Comparison of ENCODE assay signal across 2 cellular contexts in the genomic region with DNA sequence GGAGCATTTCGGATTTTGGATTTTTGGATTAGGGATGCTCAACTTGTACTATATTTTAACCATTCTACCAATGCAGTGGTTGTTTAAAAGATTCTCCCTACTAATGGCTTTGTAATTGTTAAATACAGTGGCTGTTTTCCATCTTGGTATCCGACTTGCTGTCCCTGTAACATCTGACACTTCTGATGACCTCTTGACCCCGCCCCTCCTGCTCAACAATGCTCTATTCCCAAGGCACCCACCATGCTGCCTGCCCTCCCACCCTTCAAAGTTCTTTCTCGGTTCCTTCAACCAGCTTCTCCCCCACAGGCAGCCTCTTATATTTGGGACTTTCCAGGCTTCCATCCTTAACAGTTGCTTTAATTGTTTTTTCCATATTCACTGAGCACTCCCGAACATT.
TF ChIP-seq lines count a peak whose summit lies in the region.

No MANE protein-coding gene starts in this region.

TF ChIP-seq in GM23338, 12 proteins besides CTCF, POLR2A, EP300 and RAD21 (continued from another document):
- TF ChIP-seq, protein P1, sequence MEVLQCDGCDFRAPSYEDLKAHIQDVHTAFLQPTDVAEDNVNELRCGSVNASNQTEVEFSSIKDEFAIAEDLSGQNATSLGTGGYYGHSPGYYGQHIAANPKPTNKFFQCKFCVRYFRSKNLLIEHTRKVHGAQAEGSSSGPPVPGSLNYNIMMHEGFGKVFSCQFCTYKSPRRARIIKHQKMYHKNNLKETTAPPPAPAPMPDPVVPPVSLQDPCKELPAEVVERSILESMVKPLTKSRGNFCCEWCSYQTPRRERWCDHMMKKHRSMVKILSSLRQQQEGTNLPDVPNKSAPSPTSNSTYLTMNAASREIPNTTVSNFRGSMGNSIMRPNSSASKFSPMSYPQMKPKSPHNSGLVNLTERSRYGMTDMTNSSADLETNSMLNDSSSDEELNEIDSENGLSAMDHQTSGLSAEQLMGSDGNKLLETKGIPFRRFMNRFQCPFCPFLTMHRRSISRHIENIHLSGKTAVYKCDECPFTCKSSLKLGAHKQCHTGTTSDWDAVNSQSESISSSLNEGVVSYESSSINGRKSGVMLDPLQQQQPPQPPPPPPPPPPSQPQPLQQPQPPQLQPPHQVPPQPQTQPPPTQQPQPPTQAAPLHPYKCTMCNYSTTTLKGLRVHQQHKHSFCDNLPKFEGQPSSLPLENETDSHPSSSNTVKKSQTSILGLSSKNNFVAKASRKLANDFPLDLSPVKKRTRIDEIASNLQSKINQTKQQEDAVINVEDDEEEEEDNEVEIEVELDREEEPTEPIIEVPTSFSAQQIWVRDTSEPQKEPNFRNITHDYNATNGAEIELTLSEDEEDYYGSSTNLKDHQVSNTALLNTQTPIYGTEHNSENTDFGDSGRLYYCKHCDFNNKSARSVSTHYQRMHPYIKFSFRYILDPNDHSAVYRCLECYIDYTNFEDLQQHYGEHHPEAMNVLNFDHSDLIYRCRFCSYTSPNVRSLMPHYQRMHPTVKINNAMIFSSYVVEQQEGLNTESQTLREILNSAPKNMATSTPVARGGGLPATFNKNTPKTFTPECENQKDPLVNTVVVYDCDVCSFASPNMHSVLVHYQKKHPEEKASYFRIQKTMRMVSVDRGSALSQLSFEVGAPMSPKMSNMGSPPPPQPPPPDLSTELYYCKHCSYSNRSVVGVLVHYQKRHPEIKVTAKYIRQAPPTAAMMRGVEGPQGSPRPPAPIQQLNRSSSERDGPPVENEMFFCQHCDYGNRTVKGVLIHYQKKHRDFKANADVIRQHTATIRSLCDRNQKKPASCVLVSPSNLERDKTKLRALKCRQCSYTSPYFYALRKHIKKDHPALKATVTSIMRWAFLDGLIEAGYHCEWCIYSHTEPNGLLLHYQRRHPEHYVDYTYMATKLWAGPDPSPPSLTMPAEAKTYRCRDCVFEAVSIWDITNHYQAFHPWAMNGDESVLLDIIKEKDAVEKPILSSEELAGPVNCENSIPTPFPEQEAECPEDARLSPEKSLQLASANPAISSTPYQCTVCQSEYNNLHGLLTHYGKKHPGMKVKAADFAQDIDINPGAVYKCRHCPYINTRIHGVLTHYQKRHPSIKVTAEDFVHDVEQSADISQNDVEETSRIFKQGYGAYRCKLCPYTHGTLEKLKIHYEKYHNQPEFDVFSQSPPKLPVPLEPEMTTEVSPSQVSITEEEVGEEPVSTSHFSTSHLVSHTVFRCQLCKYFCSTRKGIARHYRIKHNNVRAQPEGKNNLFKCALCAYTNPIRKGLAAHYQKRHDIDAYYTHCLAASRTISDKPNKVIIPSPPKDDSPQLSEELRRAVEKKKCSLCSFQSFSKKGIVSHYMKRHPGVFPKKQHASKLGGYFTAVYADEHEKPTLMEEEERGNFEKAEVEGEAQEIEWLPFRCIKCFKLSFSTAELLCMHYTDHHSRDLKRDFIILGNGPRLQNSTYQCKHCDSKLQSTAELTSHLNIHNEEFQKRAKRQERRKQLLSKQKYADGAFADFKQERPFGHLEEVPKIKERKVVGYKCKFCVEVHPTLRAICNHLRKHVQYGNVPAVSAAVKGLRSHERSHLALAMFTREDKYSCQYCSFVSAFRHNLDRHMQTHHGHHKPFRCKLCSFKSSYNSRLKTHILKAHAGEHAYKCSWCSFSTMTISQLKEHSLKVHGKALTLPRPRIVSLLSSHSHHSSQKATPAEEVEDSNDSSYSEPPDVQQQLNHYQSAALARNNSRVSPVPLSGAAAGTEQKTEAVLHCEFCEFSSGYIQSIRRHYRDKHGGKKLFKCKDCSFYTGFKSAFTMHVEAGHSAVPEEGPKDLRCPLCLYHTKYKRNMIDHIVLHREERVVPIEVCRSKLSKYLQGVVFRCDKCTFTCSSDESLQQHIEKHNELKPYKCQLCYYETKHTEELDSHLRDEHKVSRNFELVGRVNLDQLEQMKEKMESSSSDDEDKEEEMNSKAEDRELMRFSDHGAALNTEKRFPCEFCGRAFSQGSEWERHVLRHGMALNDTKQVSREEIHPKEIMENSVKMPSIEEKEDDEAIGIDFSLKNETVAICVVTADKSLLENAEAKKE (CRISPR knock-in tag; IDR thresholded peaks at IDR 0.05) = no peak

TF ChIP-seq in SK-N-SH, 30 proteins besides CTCF, POLR2A, EP300 and RAD21 (continued from another document):
- TF ChIP-seq SMC3 (IDR thresholded peaks at IDR 0.05; ENCODE audit: low read depth, low read length) (no peak), ELF1 (IDR thresholded peaks at IDR 0.05) (no peak), SIN3A (IDR thresholded peaks at IDR 0.05; ENCODE audit: borderline replicate concordance, low read depth, low read length) (no peak), FOXJ3 (CRISPR knock-in tag; IDR thresholded peaks at IDR 0.05) (no peak)
- TF ChIP-seq, protein P2, sequence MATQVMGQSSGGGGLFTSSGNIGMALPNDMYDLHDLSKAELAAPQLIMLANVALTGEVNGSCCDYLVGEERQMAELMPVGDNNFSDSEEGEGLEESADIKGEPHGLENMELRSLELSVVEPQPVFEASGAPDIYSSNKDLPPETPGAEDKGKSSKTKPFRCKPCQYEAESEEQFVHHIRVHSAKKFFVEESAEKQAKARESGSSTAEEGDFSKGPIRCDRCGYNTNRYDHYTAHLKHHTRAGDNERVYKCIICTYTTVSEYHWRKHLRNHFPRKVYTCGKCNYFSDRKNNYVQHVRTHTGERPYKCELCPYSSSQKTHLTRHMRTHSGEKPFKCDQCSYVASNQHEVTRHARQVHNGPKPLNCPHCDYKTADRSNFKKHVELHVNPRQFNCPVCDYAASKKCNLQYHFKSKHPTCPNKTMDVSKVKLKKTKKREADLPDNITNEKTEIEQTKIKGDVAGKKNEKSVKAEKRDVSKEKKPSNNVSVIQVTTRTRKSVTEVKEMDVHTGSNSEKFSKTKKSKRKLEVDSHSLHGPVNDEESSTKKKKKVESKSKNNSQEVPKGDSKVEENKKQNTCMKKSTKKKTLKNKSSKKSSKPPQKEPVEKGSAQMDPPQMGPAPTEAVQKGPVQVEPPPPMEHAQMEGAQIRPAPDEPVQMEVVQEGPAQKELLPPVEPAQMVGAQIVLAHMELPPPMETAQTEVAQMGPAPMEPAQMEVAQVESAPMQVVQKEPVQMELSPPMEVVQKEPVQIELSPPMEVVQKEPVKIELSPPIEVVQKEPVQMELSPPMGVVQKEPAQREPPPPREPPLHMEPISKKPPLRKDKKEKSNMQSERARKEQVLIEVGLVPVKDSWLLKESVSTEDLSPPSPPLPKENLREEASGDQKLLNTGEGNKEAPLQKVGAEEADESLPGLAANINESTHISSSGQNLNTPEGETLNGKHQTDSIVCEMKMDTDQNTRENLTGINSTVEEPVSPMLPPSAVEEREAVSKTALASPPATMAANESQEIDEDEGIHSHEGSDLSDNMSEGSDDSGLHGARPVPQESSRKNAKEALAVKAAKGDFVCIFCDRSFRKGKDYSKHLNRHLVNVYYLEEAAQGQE (IDR thresholded peaks at IDR 0.05; ENCODE audit: low read depth, low read length) = no peak
- TF ChIP-seq, protein P3, sequence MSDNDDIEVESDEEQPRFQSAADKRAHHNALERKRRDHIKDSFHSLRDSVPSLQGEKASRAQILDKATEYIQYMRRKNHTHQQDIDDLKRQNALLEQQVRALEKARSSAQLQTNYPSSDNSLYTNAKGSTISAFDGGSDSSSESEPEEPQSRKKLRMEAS (IDR thresholded peaks at IDR 0.05; ENCODE audit: low read depth) = no peak
